In the genomic region with DNA sequence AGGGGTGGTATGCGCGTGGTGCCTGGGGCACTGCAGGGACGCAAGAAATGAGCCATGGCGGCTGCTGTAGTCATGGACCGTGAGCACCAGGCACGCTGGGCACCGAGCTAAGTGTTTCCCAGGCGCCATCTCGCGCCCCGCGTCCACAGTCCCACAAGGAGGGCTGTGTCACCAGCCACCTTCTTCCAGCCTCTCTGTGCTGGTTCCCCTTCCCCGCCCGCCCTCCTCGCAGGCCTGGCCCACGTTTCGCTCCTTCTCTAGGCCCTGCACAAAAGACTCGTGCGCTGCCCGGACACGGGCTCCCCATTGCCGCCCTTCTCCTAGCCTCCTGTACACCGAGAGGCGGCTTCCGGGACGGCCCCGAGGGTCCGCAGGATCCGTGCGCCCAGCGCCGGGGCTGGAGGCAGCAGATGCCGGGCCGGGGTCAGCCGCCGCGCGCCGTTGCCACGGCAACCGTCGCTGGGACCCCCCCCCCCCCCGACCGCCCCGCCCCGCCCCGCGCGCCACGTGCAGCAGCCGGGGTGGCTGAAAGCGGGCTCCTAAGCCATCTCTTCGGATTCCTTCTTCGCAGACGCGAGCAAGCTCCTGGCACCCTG, we compare ENCODE assay signal across 8 cellular contexts.
DNase-seq lines count a peak whose midpoint lies in the region; ATAC-seq and TF ChIP-seq lines count a peak whose summit lies in the region.

No MANE protein-coding gene starts in this region.

- POLR2A ChIA-PET in activated CD8-positive, alpha-beta T cell treated with anti-CD3 and anti-CD28 coated beads, Interleukin-2, amount 10 ng/mL, durations not matched to agents 7 days and 5 days (lab: Charles Lee) = no interaction called here

- no peaks in the 10 kb centered on the region for H3K27me3 ChIP-seq in BLaER1
- H3K27me3 ChIP-seq in ovary = no peaks in the 10 kb centered on the region

- no peak overlapping the region for H3K27ac ChIP-seq in BLaER1
- no peak overlapping the region for H3K27ac ChIP-seq in ovary

- H3K4me2 ChIP-seq in BLaER1 = peak overlapping the region; percentile 51

- no peaks in the 10 kb centered on the region for H3K9me3 Mint-ChIP-seq in activated CD8-positive, alpha-beta T cell treated with anti-CD3 and anti-CD28 coated beads, Interleukin-2, amount 10 ng/mL, durations not matched to agents 7 days and 5 days (ENCODE audit: insufficient read depth)

- H3K9me3 ChIP-seq in BLaER1 (no peaks in the 10 kb centered on the region), ovary (no peaks in the 10 kb centered on the region)

- no peak for TF ChIP-seq POLR2A in ovary (IDR thresholded peaks at IDR 0.05)

- H3K4me1 ChIP-seq in BLaER1 (peaks cover 5% of the 10 kb centered on the region; the same call in 1 of the 2 replicates), ovary (ENCODE audit: insufficient read depth) (peaks cover 6% of the 10 kb centered on the region)

- H3K4me3 Mint-ChIP-seq in activated CD8-positive, alpha-beta T cell treated with anti-CD3 and anti-CD28 coated beads, Interleukin-2, amount 10 ng/mL, durations not matched to agents 7 days and 5 days = peak overlapping the region; percentile 19

- 22 to 26% (median 23%) methylated on average over 51 to 56 of the region's 56 CpGs for WGBS in ovary, 3 donors

- H3K27ac Mint-ChIP-seq in activated CD8-positive, alpha-beta T cell treated with anti-CD3 and anti-CD28 coated beads, Interleukin-2, amount 10 ng/mL, durations not matched to agents 7 days and 5 days = no peak overlapping the region

- ATAC-seq in activated CD8-positive, alpha-beta T cell treated with anti-CD3 and anti-CD28 coated beads, Interleukin-2, amount 10 ng/mL, durations not matched to agents 7 days and 5 days = peak; percentile 55
- ATAC-seq in left cardiac atrium (peak; percentile 61 to 72), HG03159 (IDR thresholded peaks at IDR 0.05; ENCODE audit: unreplicated experiment) (no peak), HG03571 (IDR thresholded peaks at IDR 0.05; ENCODE audit: unreplicated experiment) (no peak)

- H3K36me3 ChIP-seq in BLaER1 = no peaks in the 10 kb centered on the region
- no peaks in the 10 kb centered on the region for H3K36me3 ChIP-seq in ovary

- CTCF ChIA-PET in activated CD8-positive, alpha-beta T cell treated with anti-CD3 and anti-CD28 coated beads, Interleukin-2, amount 10 ng/mL, durations not matched to agents 7 days and 5 days (lab: Charles Lee) = interaction anchor here (0.8 kb wide), 1 partner anchor 67 kb away, joined by 3 read pairs; no protein-coding TSS in a partner anchor

- no peak overlapping the region for H3K9ac ChIP-seq in BLaER1

- H3K36me3 Mint-ChIP-seq in activated CD8-positive, alpha-beta T cell treated with anti-CD3 and anti-CD28 coated beads, Interleukin-2, amount 10 ng/mL, durations not matched to agents 7 days and 5 days (ENCODE audit: low read depth) = no peaks in the 10 kb centered on the region

- intact Hi-C loops in left cardiac atrium (cut with DNase I) (no loop called here), ovary (cut with DNase I) (loop anchor here in 1 of 4 donors (5.0 kb wide), 1 partner anchor 111 kb away; a partner anchor contains a TSS)

- TF ChIP-seq EP300 in ovary (IDR thresholded peaks at IDR 0.05) = no peak

- TF ChIP-seq CTCF in ovary (IDR thresholded peaks at IDR 0.05) = no peak

- no peaks in the 10 kb centered on the region for H4K20me1 ChIP-seq in BLaER1

- DNase-seq in activated CD8-positive, alpha-beta T cell treated with anti-CD3 and anti-CD28 coated beads, Interleukin-2, amount 10 ng/mL, durations not matched to agents 7 days and 5 days = no peak
- peak; percentile 27 for DNase-seq in left cardiac atrium
- peak in 3 of 5 donors; percentile 35 to 58 (median 47) for DNase-seq in ovary
- DNase-seq in NCI-H345 (lab: John Stamatoyannopoulos, UW) = no peak
- DNase-seq in NCI-H82 (lab: John Stamatoyannopoulos, UW) = no peak

- peaks cover 55% of the 10 kb centered on the region for H3K27me3 Mint-ChIP-seq in activated CD8-positive, alpha-beta T cell treated with anti-CD3 and anti-CD28 coated beads, Interleukin-2, amount 10 ng/mL, durations not matched to agents 7 days and 5 days (ENCODE audit: low read depth)

- H3K4me3 ChIP-seq in BLaER1 (no peak overlapping the region), ovary (peak overlapping the region; percentile 24)

- H3K4me1 Mint-ChIP-seq in activated CD8-positive, alpha-beta T cell treated with anti-CD3 and anti-CD28 coated beads, Interleukin-2, amount 10 ng/mL, durations not matched to agents 7 days and 5 days (ENCODE audit: low read depth) = peaks cover 1% of the 10 kb centered on the region

Comparison
In these comparisons a context has a peak if more than half of its experiments do, and no peak if none do; other contexts are left out.
1. ATAC-seq: peak in activated CD8-positive, alpha-beta T cell treated with anti-CD3 and anti-CD28 coated beads, Interleukin-2, amount 10 ng/mL, durations not matched to agents 7 days and 5 days (single experiment) and left cardiac atrium (2 of 2); none in HG03159 (single experiment) and HG03571 (single experiment).
2. DNase-seq: peak in left cardiac atrium (single experiment) and ovary (3 of 5); none in activated CD8-positive, alpha-beta T cell treated with anti-CD3 and anti-CD28 coated beads, Interleukin-2, amount 10 ng/mL, durations not matched to agents 7 days and 5 days (single experiment), NCI-H345 (single experiment) and NCI-H82 (single experiment).